Comparison of ENCODE assay signal across 1 cellular context in genomic region chr20:32208499-32209154, GRCh38.
TF ChIP-seq lines count a peak whose summit lies in the region.

No MANE protein-coding gene starts in this region.

TF ChIP-seq in GM12878, 131 proteins besides CTCF, POLR2A, EP300 and RAD21:
- TF ChIP-seq HSF1 (IDR thresholded peaks at IDR 0.05; ENCODE audit: low read depth, low read length) = no peak
- peak; percentile 77 for TF ChIP-seq MEF2B (IDR thresholded peaks at IDR 0.05; ENCODE audit: partially characterized antibody, poor library complexity, severe bottlenecking)
- TF ChIP-seq E2F4 (IDR thresholded peaks at IDR 0.05; ENCODE audit: low read depth, low read length) = no peak
- no peak for TF ChIP-seq SREBF1 (IDR thresholded peaks at IDR 0.05; ENCODE audit: low read length)
- TF ChIP-seq GABPA (IDR thresholded peaks at IDR 0.05; ENCODE audit: low read depth) = no peak
- TF ChIP-seq CBX3 (IDR thresholded peaks at IDR 0.05; ENCODE audit: borderline replicate concordance, low read depth) = no peak
- no peak for TF ChIP-seq CBX5 (IDR thresholded peaks at IDR 0.05; ENCODE audit: low read depth)
- no peak for TF ChIP-seq CUX1 (IDR thresholded peaks at IDR 0.05; ENCODE audit: insufficient replicate concordance, low read depth, low read length)
- no peak for TF ChIP-seq ZNF207 (IDR thresholded peaks at IDR 0.05; ENCODE audit: borderline replicate concordance)
- TF ChIP-seq SMAD1 (IDR thresholded peaks at IDR 0.05; ENCODE audit: low read depth, partially characterized antibody) = no peak
- no peak for TF ChIP-seq NKRF (conservative IDR thresholded peaks at IDR 0.05)
- TF ChIP-seq EGR1 (IDR thresholded peaks at IDR 0.05; ENCODE audit: borderline replicate concordance in 1 of 2, low read depth in 2 of 2, low read length in 2 of 2) = no peak
- TF ChIP-seq NR2C1 (IDR thresholded peaks at IDR 0.05) = no peak
- no peak for TF ChIP-seq BCLAF1 (IDR thresholded peaks at IDR 0.05)
- no peak for TF ChIP-seq MXI1 (IDR thresholded peaks at IDR 0.05; ENCODE audit: low read depth, low read length)
- TF ChIP-seq ZNF384 (IDR thresholded peaks at IDR 0.05; ENCODE audit: borderline replicate concordance, low read depth, low read length) = peak; percentile 44
